32 cellular contexts compared by ENCODE assay signal in the genomic region with DNA sequence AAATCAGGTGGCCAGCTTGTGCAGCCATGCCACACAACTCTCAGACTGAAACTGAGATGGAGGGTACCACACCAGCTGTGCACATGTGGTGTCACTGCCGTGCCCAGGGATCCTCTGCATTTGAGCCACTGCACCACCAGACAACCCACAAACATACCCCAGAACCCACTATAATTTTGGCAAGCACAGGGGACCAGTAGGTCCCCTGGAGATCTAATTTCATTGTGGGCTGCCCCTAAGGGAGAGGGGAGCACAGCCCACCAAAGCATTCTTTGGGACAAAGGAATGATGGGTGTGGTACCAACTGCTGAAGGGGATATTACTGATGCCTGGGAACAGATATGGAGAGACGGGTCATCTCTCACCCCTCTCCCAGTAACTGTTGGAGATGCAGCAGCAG.
"Had no signal": no experiment of that assay in that cellular context is flagged by ENCODE, and none has a peak within 500 bp of the region (broad histone marks: within the 10 kb centered on the region; RNA-seq: fewer than 3 reads in every experiment).

No MANE protein-coding gene starts in this region.

- H3K9me3 ChIP-seq: adrenal gland, body of pancreas, breast epithelium had no signal

- H3K27me3 ChIP-seq: body of pancreas, brain microvascular endothelial cell had no signal

- H3K4me1 ChIP-seq: adrenal gland, body of pancreas, breast epithelium had no signal

- H3K36me3 Mint-ChIP-seq: activated CD4-positive, alpha-beta memory T cell treated with anti-CD3 and anti-CD28 coated beads for 36 hours had no signal

- H3K4me3 ChIP-seq: adrenal gland, body of pancreas, breast epithelium had no signal

- H3K4me3 Mint-ChIP-seq: activated B cell treated with CpG ODN at 0.5 μM for 24 hours; activated CD4-positive, alpha-beta memory T cell treated with anti-CD3 and anti-CD28 coated beads for 36 hours; activated CD4-positive, alpha-beta T cell treated with anti-CD3 and anti-CD28 coated beads, Interleukin-2, amount 10 ng/mL, durations not matched to agents 24 days and 14 days; activated CD8-positive, alpha-beta T cell treated with anti-CD3 and anti-CD28 coated beads for 36 hours; activated naive CD4-positive, alpha-beta T cell treated with anti-CD3 and anti-CD28 coated beads for 36 hours; activated naive CD8-positive, alpha-beta T cell treated with anti-CD3 and anti-CD28 coated beads for 36 hours; activated T-cell treated with anti-CD3 and anti-CD28 coated beads, Interleukin-2, amount 50 U/mL, for 4 hours; activated T-cell treated with anti-CD3 and anti-CD28 coated beads, Interleukin-2, amount 50 U/mL, for 72 hours; activated T-helper 1 cell treated with anti-CD3 and anti-CD28 coated beads, Interleukin-12 subunit alpha, Interleukin-12 subunit beta, Interleukin-2, Interleukin-4 antibody, amounts not matched to agents 30 ng/mL and 10 ng/mL and 1 ng/mL, durations not matched to agents 14 hours and 24 hours and 36 hours; activated T-helper 17 cell treated with anti-CD3 and anti-CD28 coated beads, Interleukin-2, amount 50 U/mL, for 72 hours; T-cell; T-helper 17 cell had no signal

- H3K27me3 Mint-ChIP-seq: activated CD4-positive, alpha-beta memory T cell treated with anti-CD3 and anti-CD28 coated beads for 36 hours; activated CD4-positive, alpha-beta T cell treated with anti-CD3 and anti-CD28 coated beads, Interleukin-2, amount 10 ng/mL, durations not matched to agents 24 days and 14 days; activated CD8-positive, alpha-beta T cell treated with anti-CD3 and anti-CD28 coated beads for 36 hours; activated naive CD8-positive, alpha-beta T cell treated with anti-CD3 and anti-CD28 coated beads for 36 hours; T-helper 17 cell had no signal

- H3K9me3 Mint-ChIP-seq: activated B cell treated with CpG ODN at 0.5 μM for 24 hours; activated CD4-positive, alpha-beta memory T cell treated with anti-CD3 and anti-CD28 coated beads for 36 hours; activated CD4-positive, alpha-beta T cell treated with anti-CD3 and anti-CD28 coated beads, Interleukin-2, amount 10 ng/mL, durations not matched to agents 24 days and 14 days; activated CD8-positive, alpha-beta T cell treated with anti-CD3 and anti-CD28 coated beads for 36 hours; activated naive CD4-positive, alpha-beta T cell treated with anti-CD3 and anti-CD28 coated beads, Interleukin-2, amount 50 U/mL, for 72 hours; activated T-cell treated with anti-CD3 and anti-CD28 coated beads, Interleukin-2, amount 50 U/mL, for 4 hours; activated T-cell treated with anti-CD3 and anti-CD28 coated beads, Interleukin-2, amount 50 U/mL, for 72 hours; activated T-helper 1 cell treated with anti-CD3 and anti-CD28 coated beads, Interleukin-12 subunit alpha, Interleukin-12 subunit beta, Interleukin-2, Interleukin-4 antibody, amounts not matched to agents 30 ng/mL and 10 ng/mL and 1 ng/mL, durations not matched to agents 14 hours and 24 hours and 36 hours; activated T-helper 17 cell treated with anti-CD3 and anti-CD28 coated beads, Interleukin-2, amount 50 U/mL, for 72 hours; T-cell had no signal

- H3K36me3 ChIP-seq: adrenal gland, brain microvascular endothelial cell, breast epithelium had no signal

- ATAC-seq: activated CD8-positive, alpha-beta T cell treated with anti-CD3 and anti-CD28 coated beads for 36 hours; activated naive CD4-positive, alpha-beta T cell treated with anti-CD3 and anti-CD28 coated beads, Interleukin-2, amount 50 U/mL, for 72 hours; activated T-cell treated with anti-CD3 and anti-CD28 coated beads, Interleukin-2, amount 50 U/mL, for 4 hours; activated T-cell treated with anti-CD3 and anti-CD28 coated beads, Interleukin-2, amount 50 U/mL, for 72 hours; activated T-helper 17 cell treated with anti-CD3 and anti-CD28 coated beads, Interleukin-2, amount 50 U/mL, for 72 hours; body of pancreas; T-cell; T-helper 17 cell had no signal

- DNase-seq: activated B cell treated with CpG ODN at 0.5 μM for 24 hours; activated CD4-positive, alpha-beta memory T cell treated with anti-CD3 and anti-CD28 coated beads for 36 hours; activated CD4-positive, alpha-beta T cell treated with anti-CD3 and anti-CD28 coated beads for 4 hours; activated CD4-positive, alpha-beta T cell treated with anti-CD3 and anti-CD28 coated beads, Interleukin-2, amount 10 ng/mL, durations not matched to agents 24 days and 14 days; activated CD4-positive, alpha-beta T cell treated with anti-CD3 and anti-CD28 coated beads, Interleukin-2, amount 50 U/mL, for 1 hour; activated CD4-positive, alpha-beta T cell treated with anti-CD3 and anti-CD28 coated beads, Interleukin-2, amount 50 U/mL, for 4 hours; activated CD4-positive, CD25-positive, alpha-beta regulatory T cell treated with anti-CD3 and anti-CD28 coated beads, Interleukin-2, amount 50 U/mL, for 72 hours; activated CD8-positive, alpha-beta memory T cell treated with anti-CD3 and anti-CD28 coated beads, Interleukin-2, amount 50 U/mL, for 4 hours; activated CD8-positive, alpha-beta T cell treated with anti-CD3 and anti-CD28 coated beads for 36 hours; activated effector memory CD4-positive, alpha-beta T cell treated with anti-CD3 and anti-CD28 coated beads, Interleukin-2, amount 50 U/mL, for 16 hours; activated gamma-delta T cell treated with Interleukin-2 at 50 U/mL for 16 hours; activated naive CD4-positive, alpha-beta T cell; activated naive CD4-positive, alpha-beta T cell treated with anti-CD3 and anti-CD28 coated beads for 36 hours; activated naive CD4-positive, alpha-beta T cell treated with anti-CD3 and anti-CD28 coated beads, Interleukin-2, amount 50 U/mL, for 16 hours; activated naive CD8-positive, alpha-beta T cell treated with anti-CD3 and anti-CD28 coated beads for 36 hours; activated T-cell treated with anti-CD3 and anti-CD28 coated beads for 4 hours; activated T-cell treated with anti-CD3 and anti-CD28 coated beads, Interleukin-2, amount 50 U/mL, for 1 hour; activated T-cell treated with anti-CD3 and anti-CD28 coated beads, Interleukin-2, amount 50 U/mL, for 4 hours; activated T-cell treated with anti-CD3 and anti-CD28 coated beads, Interleukin-2, amount 50 U/mL, for 72 hours; adrenal gland; amniotic stem cell; aorta; body of pancreas; brain microvascular endothelial cell; central memory CD4-positive, alpha-beta T cell; T-cell; T-helper 17 cell had no signal

- H3K27ac ChIP-seq: adrenal gland, body of pancreas, brain microvascular endothelial cell, breast epithelium, VCaP had no signal

- H3K4me1 Mint-ChIP-seq: activated B cell treated with CpG ODN at 0.5 μM for 24 hours; activated CD4-positive, alpha-beta T cell treated with anti-CD3 and anti-CD28 coated beads, Interleukin-2, amount 10 ng/mL, durations not matched to agents 24 days and 14 days; activated T-helper 17 cell treated with anti-CD3 and anti-CD28 coated beads, Interleukin-2, amount 50 U/mL, for 72 hours; T-cell had no signal

- H3K27ac Mint-ChIP-seq: activated B cell treated with CpG ODN at 0.5 μM for 24 hours; activated CD4-positive, alpha-beta memory T cell treated with anti-CD3 and anti-CD28 coated beads for 36 hours; activated CD4-positive, alpha-beta T cell treated with anti-CD3 and anti-CD28 coated beads, Interleukin-2, amount 10 ng/mL, durations not matched to agents 24 days and 14 days; activated CD8-positive, alpha-beta T cell treated with anti-CD3 and anti-CD28 coated beads for 36 hours; activated naive CD4-positive, alpha-beta T cell treated with anti-CD3 and anti-CD28 coated beads for 36 hours; activated naive CD4-positive, alpha-beta T cell treated with anti-CD3 and anti-CD28 coated beads, Interleukin-2, amount 50 U/mL, for 72 hours; activated naive CD8-positive, alpha-beta T cell treated with anti-CD3 and anti-CD28 coated beads for 36 hours; activated T-cell treated with anti-CD3 and anti-CD28 coated beads, Interleukin-2, amount 50 U/mL, for 72 hours; activated T-helper 1 cell treated with anti-CD3 and anti-CD28 coated beads, Interleukin-12 subunit alpha, Interleukin-12 subunit beta, Interleukin-2, Interleukin-4 antibody, amounts not matched to agents 30 ng/mL and 10 ng/mL and 1 ng/mL, durations not matched to agents 14 hours and 24 hours and 36 hours; activated T-helper 17 cell treated with anti-CD3 and anti-CD28 coated beads, Interleukin-2, amount 50 U/mL, for 72 hours; T-cell; T-helper 17 cell had no signal
